In the genomic region with DNA sequence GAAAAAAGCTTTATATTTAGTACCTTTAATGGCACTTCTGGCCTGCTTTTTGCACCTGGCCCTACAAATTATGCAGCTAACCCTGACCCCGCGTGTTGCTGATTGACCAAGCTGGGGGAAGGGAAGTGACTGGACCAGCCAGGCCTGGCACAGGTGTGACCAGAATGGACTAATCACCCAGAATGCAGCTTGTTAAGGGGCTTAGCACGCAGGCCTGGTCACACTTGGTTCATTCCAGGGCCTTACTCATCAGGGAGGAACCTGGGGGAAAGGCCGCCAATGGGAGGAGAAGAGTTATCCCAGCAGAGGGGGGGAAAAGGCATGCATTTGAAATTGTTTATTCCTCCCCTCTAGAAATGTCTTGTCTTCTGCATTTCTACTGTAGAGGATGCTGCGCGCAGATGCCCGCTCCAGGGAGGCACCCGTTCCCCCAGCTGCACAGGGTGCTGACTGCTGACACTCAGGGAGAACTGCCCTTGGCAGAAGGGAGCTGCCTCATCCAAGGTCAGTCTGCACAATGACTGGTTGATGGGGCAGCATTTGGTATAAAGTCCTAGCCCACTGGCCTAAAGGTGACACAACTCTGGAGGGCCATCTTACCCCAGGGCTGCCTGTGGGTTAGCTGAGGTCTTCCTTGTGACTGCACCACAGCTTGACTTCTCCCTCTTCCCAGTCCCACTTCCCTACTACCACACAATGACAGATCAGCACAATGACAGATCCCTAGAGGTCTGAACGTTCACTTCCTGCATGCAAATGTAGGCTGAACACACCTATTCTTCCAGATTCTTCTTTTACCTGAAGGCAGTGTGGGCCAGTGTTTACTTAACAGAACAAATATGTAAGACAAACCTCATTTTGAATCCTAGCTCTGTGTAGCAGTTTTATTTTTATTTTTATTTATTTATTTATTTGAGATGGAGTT, we compare ENCODE assay signal across 11 cellular contexts. TPM values are rescaled to one million over a fixed set of nuclear protein-coding genes. Genes with fewer than 3 reads are reported as not detected.
DNase-seq lines count a peak whose midpoint lies in the region; ATAC-seq and TF ChIP-seq lines count a peak whose summit lies in the region.
"Had no signal": no experiment of that assay in that cellular context is flagged by ENCODE, and none has a peak within 500 bp of the region (broad histone marks: within the 10 kb centered on the region; RNA-seq: fewer than 3 reads in every experiment).

No MANE protein-coding gene starts in this region.

- H3K4me3 ChIP-seq in right lobe of liver: no peak overlapping the region

- no peak for TF ChIP-seq CTCF in chondrocyte (IDR thresholded peaks at IDR 0.05)
- TF ChIP-seq CTCF in right lobe of liver (IDR thresholded peaks at IDR 0.05): no peak

- H3K4me3 Mint-ChIP-seq in chondrocyte (ENCODE audit: unreplicated experiment): no peak overlapping the region
- H3K4me3 Mint-ChIP-seq: CD14-positive monocyte had no signal

- peak; percentile 95 for DNase-seq in ACHN
- DNase-seq in HT1080 (ENCODE audit: low read depth): peak; percentile 37
- no peak for DNase-seq in chondrocyte (ENCODE audit: low spot score)
- peak; percentile 58 to 78 (median 69) for DNase-seq in right lobe of liver
- DNase-seq in COR-L47 (lab: John Stamatoyannopoulos, UW): no peak
- DNase-seq: T1000 had no signal

- peaks cover 32% of the 10 kb centered on the region for H3K36me3 Mint-ChIP-seq in chondrocyte (ENCODE audit: low read depth)

- TF ChIP-seq POLR2A in right lobe of liver (IDR thresholded peaks at IDR 0.05): no peak

- H3K36me3 ChIP-seq in right lobe of liver: peaks cover 2 to 85% (median 11%) of the 10 kb centered on the region in 4 donors

- H3K9me3 ChIP-seq in right lobe of liver: no peaks in the 10 kb centered on the region

- no peaks in the 10 kb centered on the region for H3K9me3 Mint-ChIP-seq in chondrocyte (ENCODE audit: low read depth)

- H3K4me1 ChIP-seq in right lobe of liver: peaks cover 0 to 88% (median 37%) of the 10 kb centered on the region in 4 donors

- H3K27ac Mint-ChIP-seq in chondrocyte (ENCODE audit: unreplicated experiment): peak overlapping the region; percentile 34

- in situ Hi-C loops in ACHN (cut with HindIII; ENCODE audit: low pct_ligation_motif_present, low pct_unique_long_range_greater_than_20kb, low sequenced_read_pairs): no loop called here

- intact Hi-C loops in right lobe of liver (cut with DNase I): no loop called here

- no peaks in the 10 kb centered on the region for H3K27me3 Mint-ChIP-seq in chondrocyte (ENCODE audit: low read depth)

- no peaks in the 10 kb centered on the region for H3K27me3 ChIP-seq in right lobe of liver

- ATAC-seq in right lobe of liver: peak; percentile 27 to 56 (median 44)
- ATAC-seq in GM21515 (IDR thresholded peaks at IDR 0.05; ENCODE audit: unreplicated experiment): no peak
- no peak for ATAC-seq in HG02763 (IDR thresholded peaks at IDR 0.05; ENCODE audit: unreplicated experiment)
- no peak for ATAC-seq in GM19023 (IDR thresholded peaks at IDR 0.05; ENCODE audit: unreplicated experiment)

- H3K4me1 Mint-ChIP-seq in chondrocyte (ENCODE audit: low read depth): peaks cover 40% of the 10 kb centered on the region

- peak overlapping the region in 2 of 3 donors; percentile 13 to 18 for H3K27ac ChIP-seq in right lobe of liver

- whole genome bisulfite sequencing in right lobe of liver (ENCODE audit: insufficient coverage, low coverage, low lambda C conversion rate, missing lambda C conversion rate): 15% methylated on average over 4 of the region's 9 CpGs

RNA-seq across cellular contexts. Expression of a gene that starts 29.0 kb away (rescaled TPM):
- total RNA-seq in HT1080 (2014; rRNA removed; shearing (Covaris generic)): 180 and 213 TPM in 2 replicates
- 68.0 and 70.6 TPM in 2 replicates for polyA plus RNA-seq in HT1080 (2015; cell fraction: cytosol; rRNA removed)
- 83.7 and 84.6 TPM in 2 replicates for polyA plus RNA-seq in HT1080 (2015; cell fraction: nucleus; rRNA removed)
- 120 to 129 TPM (median 124 TPM) in 3 replicates for total RNA-seq in chondrocyte
- 1,000 to 10,000 TPM in 1 of 6 experiments, 100 to 1,000 TPM in 5; 319 to 1,976 (median 596) TPM for total RNA-seq in right lobe of liver

RNA-seq across cellular contexts. Expression of a gene that starts 56.9 kb away (rescaled TPM):
- not detected in 2 replicates for total RNA-seq in HT1080 (2014; rRNA removed; shearing (Covaris generic))
- not detected in 2 replicates for polyA plus RNA-seq in HT1080 (2015; cell fraction: cytosol; rRNA removed)
- polyA plus RNA-seq in HT1080 (2015; cell fraction: nucleus; rRNA removed): not detected in 2 replicates
- not detected in 3 replicates for total RNA-seq in chondrocyte
- total RNA-seq in right lobe of liver: 1 to 10 TPM; 2.7 to 8.9 (median 4.7) TPM
- total RNA-seq: osteocyte had no signal

Comparison
In these comparisons a context has a peak if more than half of its experiments do, and no peak if none do; other contexts are left out.
1. DNase-seq: peak in ACHN (single experiment), HT1080 (single experiment) and right lobe of liver (3 of 3); none in chondrocyte (single experiment) and COR-L47 (single experiment).
2. ATAC-seq: peak in right lobe of liver (4 of 4); none in GM21515 (single experiment), HG02763 (single experiment) and GM19023 (single experiment).